16 cellular contexts compared by ENCODE assay signal in genomic region chr4:153275380-153276276, GRCh38.
DNase-seq lines count a peak whose midpoint lies in the region; ATAC-seq and TF ChIP-seq lines count a peak whose summit lies in the region.
"Had no signal": no experiment of that assay in that cellular context is flagged by ENCODE, and none has a peak within 500 bp of the region (broad histone marks: within the 10 kb centered on the region; RNA-seq: fewer than 3 reads in every experiment).

No MANE protein-coding gene starts in this region.

- no peak overlapping the region for H3K4me3 Mint-ChIP-seq in HFFc6
- H3K4me3 Mint-ChIP-seq: CD8-positive, alpha-beta memory T cell had no signal

- H3K27ac ChIP-seq in substantia nigra (ENCODE audit: low read depth, low read length, poor library complexity, severe bottlenecking) = peak overlapping the region; percentile 31
- H3K27ac ChIP-seq: BLaER1 treated with 17β-estradiol and CSF1 and Interleukin-3, amounts not matched to agents 10 nM and 100 nM; SK-N-MC had no signal

- peak; percentile 43 for DNase-seq in DMS79 treated with DMSO at 0.1 percent for 48 hours (lab: John Stamatoyannopoulos, UW)
- DNase-seq in amniotic epithelial cell (ENCODE audit: low read depth) = peak; percentile 20
- DNase-seq in left colon = no peak
- peak in 1 of 49 donors; percentile 28 for DNase-seq in substantia nigra (lab: John Stamatoyannopoulos, UW)
- no peak for DNase-seq in NCI-H446 (lab: John Stamatoyannopoulos, UW)
- no peak for DNase-seq in HFFc6
- DNase-seq: CD8-positive, alpha-beta memory T cell; GOT3; NCI-H1436 treated with DMSO at 0.1 percent for 48 hours; NCI-H2081 treated with DMSO at 0.1 percent for 48 hours; NCI-H510A treated with DMSO at 0.1 percent for 48 hours; NCI-H774; SHP77 had no signal

- ATAC-seq in left colon = peak; percentile 25
- no peak for ATAC-seq in HG03108 (IDR thresholded peaks at IDR 0.05; ENCODE audit: unreplicated experiment)

- intact Hi-C loops in left colon (cut with DNase I, micrococcal nuclease) = no loop called here

- no peaks in the 10 kb centered on the region; the same call in 1 of the 2 replicates for H3K27me3 Mint-ChIP-seq in HFFc6 (ENCODE audit: insufficient read depth)

- peaks cover 5% of the 10 kb centered on the region; the same call in 1 of the 2 replicates for H3K36me3 Mint-ChIP-seq in HFFc6 (ENCODE audit: low read depth)

- TF ChIP-seq CTCF in HFFc6 (IDR thresholded peaks at IDR 0.05) = no peak

- H3K9me3 Mint-ChIP-seq in HFFc6 = no peaks in the 10 kb centered on the region
- H3K9me3 Mint-ChIP-seq: CD8-positive, alpha-beta memory T cell had no signal

- H3K4me1 Mint-ChIP-seq in HFFc6 (ENCODE audit: low read depth) = peaks cover 14% of the 10 kb centered on the region

- H3K27ac Mint-ChIP-seq in HFFc6 = no peak overlapping the region
- H3K27ac Mint-ChIP-seq: CD8-positive, alpha-beta memory T cell had no signal

Comparison
In these comparisons a context has a peak if more than half of its experiments do, and no peak if none do; other contexts are left out.
1. DNase-seq: peak in DMS79 treated with DMSO at 0.1 percent for 48 hours (single experiment) and amniotic epithelial cell (single experiment); none in left colon (0 of 2), NCI-H446 (0 of 2) and HFFc6 (single experiment).